ENCODE assay signal across 8 cellular contexts in genomic region chr19:50804420-50805272, GRCh38. TPM values are rescaled to one million over a fixed set of nuclear protein-coding genes. Genes with fewer than 3 reads are reported as not detected.
DNase-seq lines count a peak whose midpoint lies in the region; ATAC-seq and TF ChIP-seq lines count a peak whose summit lies in the region.

No MANE protein-coding gene starts in this region.

- H3K27ac Mint-ChIP-seq in activated naive CD8-positive, alpha-beta T cell treated with anti-CD3 and anti-CD28 coated beads, Interleukin-2, amount 50 U/mL, for 24 hours = peak overlapping the region; percentile 100

- H3K4me1 ChIP-seq in ovary (ENCODE audit: insufficient read depth) = peaks cover 7% of the 10 kb centered on the region
- peaks cover 3 to 17% of the 10 kb centered on the region in 2 donors for H3K4me1 ChIP-seq in thyroid gland

- H3K9me3 ChIP-seq in SU-DHL-6 (ENCODE audit: insufficient read depth, low read length) = no peaks in the 10 kb centered on the region
- no peaks in the 10 kb centered on the region for H3K9me3 ChIP-seq in ovary
- no peaks in the 10 kb centered on the region for H3K9me3 ChIP-seq in thyroid gland

- peaks cover 47% of the 10 kb centered on the region for H3K4me1 Mint-ChIP-seq in activated naive CD8-positive, alpha-beta T cell treated with anti-CD3 and anti-CD28 coated beads, Interleukin-2, amount 50 U/mL, for 24 hours

- peaks cover 20% of the 10 kb centered on the region for H3F3A ChIP-seq in SU-DHL-6 (ENCODE audit: insufficient read depth)

- peak overlapping the region; percentile 39 for H2AFZ ChIP-seq in SU-DHL-6 (ENCODE audit: low read depth, low read length, severe bottlenecking)

- peaks cover 41% of the 10 kb centered on the region for H3K79me2 ChIP-seq in SU-DHL-6 (ENCODE audit: insufficient read depth, low read length)

- H3K9ac ChIP-seq in SU-DHL-6 (ENCODE audit: low read length) = peak overlapping the region; percentile 97

- ATAC-seq in HG02763 (IDR thresholded peaks at IDR 0.05; ENCODE audit: unreplicated experiment) (peak; percentile 89), Right ventricle myocardium inferior (peak; percentile 99)
- peak; percentile 96 for ATAC-seq in activated naive CD8-positive, alpha-beta T cell treated with anti-CD3 and anti-CD28 coated beads, Interleukin-2, amount 50 U/mL, for 24 hours

- peaks cover 2% of the 10 kb centered on the region for H3K27me3 Mint-ChIP-seq in activated naive CD8-positive, alpha-beta T cell treated with anti-CD3 and anti-CD28 coated beads, Interleukin-2, amount 50 U/mL, for 24 hours

- H3K36me3 ChIP-seq in SU-DHL-6 (ENCODE audit: low read length) = peaks cover 21% of the 10 kb centered on the region
- no peaks in the 10 kb centered on the region for H3K36me3 ChIP-seq in ovary
- peaks cover 7 to 10% of the 10 kb centered on the region in 2 donors for H3K36me3 ChIP-seq in thyroid gland

- H3K27ac ChIP-seq in SU-DHL-6 (ENCODE audit: low read depth, low read length) (peak overlapping the region; percentile 86), ovary (peak overlapping the region; percentile 98 to 99), thyroid gland (peak overlapping the region; percentile 92 to 99 (median 92))

- 0 to 1% (median 0%) methylated on average over 60 to 62 of the region's 62 CpGs for WGBS in ovary, 3 donors
- 0 to 3% methylated on average over 14 to 51 of the region's 62 CpGs for WGBS in thyroid gland, 2 donors

- peaks cover 48% of the 10 kb centered on the region for H3K36me3 Mint-ChIP-seq in activated naive CD8-positive, alpha-beta T cell treated with anti-CD3 and anti-CD28 coated beads, Interleukin-2, amount 50 U/mL, for 24 hours (ENCODE audit: low read depth)

- H3K4me2 ChIP-seq in SU-DHL-6 (ENCODE audit: low read depth, low read length, poor library complexity, severe bottlenecking) = peak overlapping the region; percentile 62

- TF ChIP-seq CTCF in GM12865 (IDR thresholded peaks at IDR 0.05; ENCODE audit: insufficient read depth, low read depth, low read length, missing control alignments) (no peak), SU-DHL-6 (IDR thresholded peaks at IDR 0.05; ENCODE audit: insufficient read depth, low read length, poor library complexity, severe bottlenecking) (no peak), ovary (IDR thresholded peaks at IDR 0.05) (peak in 1 of 3 donors; percentile 35), thyroid gland (IDR thresholded peaks at IDR 0.05) (no peak)

- H3K9me2 ChIP-seq in SU-DHL-6 (replicated peaks; ENCODE audit: insufficient read depth, low read length) = no peaks in the 10 kb centered on the region

- no peak for TF ChIP-seq EP300 in ovary (IDR thresholded peaks at IDR 0.05)

- TF ChIP-seq POLR2A in ovary (IDR thresholded peaks at IDR 0.05) (peak; percentile 63), thyroid gland (IDR thresholded peaks at IDR 0.05) (peak in 1 of 2 donors; percentile 67)

- peak; percentile 99 for DNase-seq in GM12865 (ENCODE audit: low read depth)
- DNase-seq in NCI-H1417 (lab: John Stamatoyannopoulos, UW) = peak; percentile 98 to 99 (median 99)
- DNase-seq in activated naive CD8-positive, alpha-beta T cell treated with anti-CD3 and anti-CD28 coated beads, Interleukin-2, amount 50 U/mL, for 24 hours = peak; percentile 98
- peak; percentile 99 for DNase-seq in Right ventricle myocardium inferior (ENCODE audit: missing footprints)
- DNase-seq in ovary = peak; percentile 99 to 100 (median 99)
- DNase-seq in thyroid gland = peak; percentile 99 to 100

- no peaks in the 10 kb centered on the region for H3K9me3 Mint-ChIP-seq in activated naive CD8-positive, alpha-beta T cell treated with anti-CD3 and anti-CD28 coated beads, Interleukin-2, amount 50 U/mL, for 24 hours

- H3K4me3 ChIP-seq in GM12865 (ENCODE audit: low read depth, low read length) = peak overlapping the region; percentile 92
- H3K4me3 ChIP-seq in SU-DHL-6 (ENCODE audit: insufficient read depth, low read length, poor library complexity, severe bottlenecking) = peak overlapping the region; percentile 97
- peak overlapping the region; percentile 68 for H3K4me3 ChIP-seq in ovary
- peak overlapping the region; percentile 36 to 80 (median 63) for H3K4me3 ChIP-seq in thyroid gland (replicated peaks in 1 of 3)

- H3K27me3 ChIP-seq in SU-DHL-6 (ENCODE audit: low read length) = no peaks in the 10 kb centered on the region
- H3K27me3 ChIP-seq in ovary = no peaks in the 10 kb centered on the region
- no peaks in the 10 kb centered on the region for H3K27me3 ChIP-seq in thyroid gland

- H3K4me3 Mint-ChIP-seq in activated naive CD8-positive, alpha-beta T cell treated with anti-CD3 and anti-CD28 coated beads, Interleukin-2, amount 50 U/mL, for 24 hours = peak overlapping the region; percentile 100

- H4K20me1 ChIP-seq in SU-DHL-6 (ENCODE audit: low read depth, low read length) = peaks cover 24% of the 10 kb centered on the region

- intact Hi-C loops in Right ventricle myocardium inferior (cut with DNase I) = loop anchor here (5.0 kb wide), 1 partner anchor 422 kb away; the partner anchor contains the start of gene POLD1
- intact Hi-C loops in ovary (cut with DNase I) = loop anchor here in 1 of 4 donors (10.0 kb wide), 1 partner anchor 420 kb away; the partner anchor contains the start of gene POLD1
- intact Hi-C loops in thyroid gland (cut with DNase I) = no loop called here

RNA-seq across cellular contexts. Expression of gene ACP4, which starts 14.4 kb away (rescaled TPM):
- total RNA-seq in Right ventricle myocardium inferior (not detected), ovary (not detected), thyroid gland (not detected)
- polyA plus RNA-seq in ovary = not detected

RNA-seq across cellular contexts. Expression of gene KLK1, which starts 18.9 kb away (rescaled TPM):
- 0.32 TPM for total RNA-seq in Right ventricle myocardium inferior
- total RNA-seq in ovary = under 1 TPM in 6 of 7 donors, not detected in 1; 0.40 to 0.95 (median 0.57) TPM
- polyA plus RNA-seq in ovary = 1 to 10 TPM in 1 of 2 donors, under 1 TPM in 1; 0.23 to 1.2 TPM
- total RNA-seq in thyroid gland = 1 to 10 TPM in 2 of 4 donors, under 1 TPM in 1, not detected in 1; 0.67 to 6.6 (median 6.1) TPM

RNA-seq across cellular contexts. Expression of gene KLK15, which starts 28.7 kb away (rescaled TPM):
- total RNA-seq in Right ventricle myocardium inferior (not detected), ovary (not detected), thyroid gland (1 to 10 TPM in 2 of 4 donors, under 1 TPM in 1, not detected in 1; 0.81 to 2.8 (median 1.8) TPM)
- polyA plus RNA-seq in ovary = not detected

RNA-seq across cellular contexts. Expression of gene GPR32, which starts 34.4 kb away (rescaled TPM):
- total RNA-seq in Right ventricle myocardium inferior = not detected
- not detected for total RNA-seq in ovary
- not detected for polyA plus RNA-seq in ovary
- not detected for total RNA-seq in thyroid gland

RNA-seq across cellular contexts. Expression of gene KLK3, which starts 50.1 kb away (rescaled TPM):
- total RNA-seq in Right ventricle myocardium inferior (not detected), ovary (under 1 TPM in 1 of 7 donors, not detected in 6; 0.20 TPM), thyroid gland (1 to 10 TPM in 1 of 4 donors, under 1 TPM in 1, not detected in 2; 0.54 to 1.3 TPM)
- polyA plus RNA-seq in ovary = under 1 TPM; 0.13 to 0.24 TPM

Comparison
In these comparisons a context has a peak if more than half of its experiments do, and no peak if none do; other contexts are left out.
1. Peak in every context shown above with its lines: DNase-seq, ATAC-seq, H3K4me3 ChIP-seq and H3K27ac ChIP-seq.